Comparison of ENCODE assay signal across 9 cellular contexts in genomic region chr13:26482451-26483197, GRCh38.
DNase-seq lines count a peak whose midpoint lies in the region; ATAC-seq and TF ChIP-seq lines count a peak whose summit lies in the region.
"Had no signal": no experiment of that assay in that cellular context is flagged by ENCODE, and none has a peak within 500 bp of the region (broad histone marks: within the 10 kb centered on the region; RNA-seq: fewer than 3 reads in every experiment).

No MANE protein-coding gene starts in this region.

- ATAC-seq in HG02981 (IDR thresholded peaks at IDR 0.05; ENCODE audit: unreplicated experiment) (peak; percentile 86), lower lobe of right lung (peak; percentile 68 to 74)

- H3K27me3 ChIP-seq in lower lobe of right lung (ENCODE audit: low read depth) = no peaks in the 10 kb centered on the region

- no peak overlapping the region for H3K27ac ChIP-seq in lower lobe of right lung
- H3K27ac ChIP-seq: skin epidermis had no signal

- no peaks in the 10 kb centered on the region for H3K36me3 ChIP-seq in lower lobe of right lung

- no peaks in the 10 kb centered on the region for H3K9me3 ChIP-seq in lower lobe of right lung

- H3K4me3 ChIP-seq in lower lobe of right lung = no peak overlapping the region

- TF ChIP-seq CTCF in lower lobe of right lung (IDR thresholded peaks at IDR 0.05) = peak; percentile 84

- H3K4me1 ChIP-seq in lower lobe of right lung = no peaks in the 10 kb centered on the region

- DNase-seq in NCI-H510A treated with DMSO at 0.1 percent for 48 hours (lab: John Stamatoyannopoulos, UW) (peak; percentile 26), NCI-H510A (lab: John Stamatoyannopoulos, UW) (no peak), NCI-H526 (lab: John Stamatoyannopoulos, UW) (peak; percentile 85 to 89), dedifferentiated amniotic fluid mesenchymal stem cell (ENCODE audit: extremely low spot score) (peak; percentile 74), lower lobe of right lung (no peak)
- peak; percentile 76 for DNase-seq in activated CD4-positive, alpha-beta T cell treated with anti-CD3 and anti-CD28 coated beads for 48 hours
- DNase-seq in stimulated activated CD8-positive, alpha-beta memory T cell treated with anti-CD3 and anti-CD28 coated beads, Interleukin-4, amount 100 ng/mL, for 1 hour (ENCODE audit: low read depth in 2 of 2, low spot score in 1 of 2) = peak; percentile 19 to 23

- intact Hi-C loops in lower lobe of right lung (cut with DNase I) = no loop called here

Comparison
In these comparisons a context has a peak if more than half of its experiments do, and no peak if none do; other contexts are left out.
1. DNase-seq: peak in NCI-H510A treated with DMSO at 0.1 percent for 48 hours (single experiment), NCI-H526 (2 of 2), activated CD4-positive, alpha-beta T cell treated with anti-CD3 and anti-CD28 coated beads for 48 hours (single experiment), dedifferentiated amniotic fluid mesenchymal stem cell (single experiment) and stimulated activated CD8-positive, alpha-beta memory T cell treated with anti-CD3 and anti-CD28 coated beads, Interleukin-4, amount 100 ng/mL, for 1 hour (2 of 2); none in NCI-H510A (single experiment) and lower lobe of right lung (single experiment).